In genomic region chr15:40928975-40929729, GRCh38 we compare ENCODE assay signal across 8 cellular contexts. TPM values are rescaled to one million over a fixed set of nuclear protein-coding genes. Genes with fewer than 3 reads are reported as not detected.
DNase-seq lines count a peak whose midpoint lies in the region; ATAC-seq, FAIRE-seq and TF ChIP-seq lines count a peak whose summit lies in the region.

Gene DLL4, plus strand, starts transcription at chr15:40929340. Its CDS starts 329 bp downstream, at chr15:40929669.

- peak within 1 kb of the TSS; percentile 99 for H3K4me2 ChIP-seq in A549

- FAIRE-seq in A549 (lab: Jason Lieb, UNC) = no peak

- H3K4me3 ChIP-seq in A549 = peak within 1 kb of the TSS; percentile 48
- peak within 1 kb of the TSS; percentile 57 to 58 (median 58) for H3K4me3 ChIP-seq in esophagus muscularis mucosa

- H3K27ac ChIP-seq in A549 = peak within 1 kb of the TSS in 1 of 2 experiments; percentile 63; a peak in 3 of 6 replicates
- peak within 1 kb of the TSS; percentile 10 to 67 (median 32) for H3K27ac ChIP-seq in esophagus muscularis mucosa (replicated peaks in 1 of 4)

- H3K9me3 Mint-ChIP-seq in natural killer cell = no peaks in the 10 kb centered on the region

- no peak for TF ChIP-seq RAD21 in A549 (conservative IDR thresholded peaks at IDR 0.05 in 1 of 2, IDR thresholded peaks at IDR 0.05 in 1 of 2)

- CTCF ChIA-PET in A549 (lab: Yijun Ruan, JAX) = interaction anchor here (0.6 to 6.8 kb wide), 10 partner anchors 10 to 256 kb away, joined by 3 to 70 read pairs (median 13); no protein-coding TSS in a partner anchor

- H3K27me3 Mint-ChIP-seq in natural killer cell (ENCODE audit: low read depth in 2 of 2) = peaks cover 32 to 67% of the 10 kb centered on the region in 2 donors

- peaks cover 0 to 6% (median 0%) of the 10 kb centered on the region in 4 donors for H3K36me3 ChIP-seq in esophagus muscularis mucosa

- H3K27ac Mint-ChIP-seq in natural killer cell = no peak within 1 kb of the TSS

- H3K4me1 Mint-ChIP-seq in natural killer cell = peaks cover 39 to 65% of the 10 kb centered on the region in 2 donors

- DNase-seq in A549 (ENCODE audit: low read depth in 1 of 2, low spot score in 1 of 2) (peak; percentile 57 to 73), NCI-H2171 (lab: John Stamatoyannopoulos, UW) (peak; percentile 56), esophagus muscularis mucosa (ENCODE audit: extremely low spot score) (no peak), natural killer cell (no peak), dedifferentiated amniotic fluid mesenchymal stem cell (ENCODE audit: extremely low spot score) (no peak)
- peak; percentile 43 to 44 for DNase-seq in activated CD4-positive, alpha-beta T cell treated with anti-CD3 and anti-CD28 coated beads, Interleukin-2, amount 50 U/mL, for 48 hours
- DNase-seq in NK-92 treated with Interleukin-12 subunit alpha and Interleukin-12 subunit beta, amount 100 ng/mL, for 24 hours (lab: John Stamatoyannopoulos, UW) = no peak

- TF ChIP-seq POLR2A in A549 (IDR thresholded peaks at IDR 0.05; ENCODE audit: low read length) = peak; percentile 70
- TF ChIP-seq POLR2A in esophagus muscularis mucosa (IDR thresholded peaks at IDR 0.05; ENCODE audit: low read depth) = no peak

- TF ChIP-seq EP300 in A549 (IDR thresholded peaks at IDR 0.05) (no peak), esophagus muscularis mucosa (IDR thresholded peaks at IDR 0.05) (no peak)

- intact Hi-C loops in esophagus muscularis mucosa (cut with DNase I) (no loop called here), natural killer cell (cut with micrococcal nuclease) (no loop called here)

- TF ChIP-seq CTCF in A549 (IDR thresholded peaks at IDR 0.05) (no peak), esophagus muscularis mucosa (IDR thresholded peaks at IDR 0.05) (no peak), natural killer cell (IDR thresholded peaks at IDR 0.05) (no peak)

- peak within 1 kb of the TSS; percentile 85 for H3K4me3 Mint-ChIP-seq in natural killer cell

- H3K9me3 ChIP-seq in A549 (no peaks in the 10 kb centered on the region), esophagus muscularis mucosa (no peaks in the 10 kb centered on the region)

- ATAC-seq in A549 = peak; percentile 54 to 74
- peak; percentile 35 for ATAC-seq in GM18909 (IDR thresholded peaks at IDR 0.05; ENCODE audit: poor library complexity, unreplicated experiment)
- ATAC-seq in natural killer cell = peak; percentile 28 to 46 (median 37)

- POLR2A ChIA-PET in A549 (lab: Yijun Ruan, JAX) = interaction anchor here (0.6 to 2.9 kb wide), 6 partner anchors 12 to 257 kb away, joined by 3 to 16 read pairs (median 3); no protein-coding TSS in a partner anchor

- H3K27me3 ChIP-seq in esophagus muscularis mucosa = peaks cover 0 to 91% (median 61%) of the 10 kb centered on the region in 4 donors

- WGBS in A549 (ENCODE audit: missing lambda C conversion rate) = 7% methylated on average over 7 of the region's 72 CpGs
- 5% methylated on average over 16 of the region's 72 CpGs for WGBS in esophagus muscularis mucosa

- H3K4me1 ChIP-seq in A549 (peaks cover 24% of the 10 kb centered on the region; the same call in 1 of the 3 replicates), esophagus muscularis mucosa (peaks cover 55 to 72% (median 62%) of the 10 kb centered on the region in 4 donors)

- H3K36me3 Mint-ChIP-seq in natural killer cell = no peaks in the 10 kb centered on the region

TF ChIP-seq in A549, 52 proteins besides CTCF, POLR2A, EP300 and RAD21:
- peak in 1 of 2 experiments; percentile 17; a peak in 1 of 5 replicates for TF ChIP-seq JUN (IDR thresholded peaks at IDR 0.05)
- TF ChIP-seq, protein P1, sequence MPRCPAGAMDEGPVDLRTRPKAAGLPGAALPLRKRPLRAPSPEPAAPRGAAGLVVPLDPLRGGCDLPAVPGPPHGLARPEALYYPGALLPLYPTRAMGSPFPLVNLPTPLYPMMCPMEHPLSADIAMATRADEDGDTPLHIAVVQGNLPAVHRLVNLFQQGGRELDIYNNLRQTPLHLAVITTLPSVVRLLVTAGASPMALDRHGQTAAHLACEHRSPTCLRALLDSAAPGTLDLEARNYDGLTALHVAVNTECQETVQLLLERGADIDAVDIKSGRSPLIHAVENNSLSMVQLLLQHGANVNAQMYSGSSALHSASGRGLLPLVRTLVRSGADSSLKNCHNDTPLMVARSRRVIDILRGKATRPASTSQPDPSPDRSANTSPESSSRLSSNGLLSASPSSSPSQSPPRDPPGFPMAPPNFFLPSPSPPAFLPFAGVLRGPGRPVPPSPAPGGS (IDR thresholded peaks at IDR 0.05) = no peak
- no peak for TF ChIP-seq MAZ (IDR thresholded peaks at IDR 0.05; ENCODE audit: borderline replicate concordance, low read depth, low read length)
- TF ChIP-seq CBX2 (IDR thresholded peaks at IDR 0.05; ENCODE audit: borderline replicate concordance, low read depth) = no peak
- TF ChIP-seq, protein P2, sequence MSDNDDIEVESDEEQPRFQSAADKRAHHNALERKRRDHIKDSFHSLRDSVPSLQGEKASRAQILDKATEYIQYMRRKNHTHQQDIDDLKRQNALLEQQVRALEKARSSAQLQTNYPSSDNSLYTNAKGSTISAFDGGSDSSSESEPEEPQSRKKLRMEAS (IDR thresholded peaks at IDR 0.05) = peak; percentile 50
- TF ChIP-seq E2F6 (IDR thresholded peaks at IDR 0.05; ENCODE audit: borderline replicate concordance, low read depth) = 0 out of 2 replicates have a peak, but pooled peaks have one; percentile 50

RNA-seq across cellular contexts. Expression of gene DLL4, which starts in this region (rescaled TPM):
- polyA plus RNA-seq in A549 (2011; rRNA removed) (0.09 and 0.16 TPM in 2 replicates), A549 (2017; fragmentation: RNase III; extraction: RNeasy Plus Mini Kit Qiagen cat#74134 plus additional on column Dnase treatment) (0.09 to 0.28 TPM (median 0.13 TPM) in 3 replicates)
- polyA plus RNA-seq in A549 (2012; cell fraction: cytosol; rRNA removed) = 0.16 and 0.21 TPM in 2 replicates
- 0.54 and 0.61 TPM in 2 replicates for polyA plus RNA-seq in A549 (2012; cell fraction: nucleus; rRNA removed)
- 0.21 and 0.24 TPM in 2 replicates for polyA minus RNA-seq in A549 (2011; rRNA and poly(A)+ RNA removed)
- total RNA-seq in esophagus muscularis mucosa (10 to 100 TPM in 1 of 4 donors, 1 to 10 TPM in 3; 1.7 to 12.6 (median 7.5) TPM), natural killer cell (under 1 TPM in 2 of 3 donors, not detected in 1; 0.10 to 0.16 TPM)

Comparison
In these comparisons a context has a peak if more than half of its experiments do, and no peak if none do; other contexts are left out.
1. Peak in DNase-seq, ATAC-seq, H3K4me3 ChIP-seq and H3K4me2 ChIP-seq in A549; RNA of the gene not detected or under 1 TPM.
2. Peak in ATAC-seq in natural killer cell; RNA of the gene not detected or under 1 TPM.
3. DNase-seq: peak in NCI-H2171 (single experiment) and activated CD4-positive, alpha-beta T cell treated with anti-CD3 and anti-CD28 coated beads, Interleukin-2, amount 50 U/mL, for 48 hours (2 of 2); none in esophagus muscularis mucosa (single experiment), natural killer cell (single experiment), dedifferentiated amniotic fluid mesenchymal stem cell (single experiment) and NK-92 treated with Interleukin-12 subunit alpha and Interleukin-12 subunit beta, amount 100 ng/mL, for 24 hours (single experiment).
4. Peak in every context shown above with its lines, with median percentiles within 50 percentile points of each other: ATAC-seq.